2 cellular contexts compared by ENCODE assay signal in the genomic region with DNA sequence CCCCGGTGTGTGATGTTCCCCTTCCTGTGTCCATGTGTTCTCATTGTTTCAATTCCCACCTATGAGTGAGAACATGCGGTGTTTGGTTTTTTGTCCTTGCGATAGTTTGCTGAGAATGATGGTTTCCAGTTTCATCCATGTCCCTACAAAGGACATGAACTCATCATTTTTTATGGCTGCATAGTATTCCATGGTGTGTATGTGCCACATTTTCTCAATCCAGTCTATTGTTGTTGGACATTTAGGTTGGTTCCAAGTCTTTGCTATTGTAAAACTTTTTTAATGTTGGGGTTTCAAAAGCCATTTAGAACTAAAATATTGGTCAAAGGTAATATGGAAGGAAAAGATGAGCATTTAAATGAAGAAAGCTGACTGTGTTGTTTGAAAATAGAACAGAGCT.
DNase-seq lines count a peak whose midpoint lies in the region; ATAC-seq, FAIRE-seq and TF ChIP-seq lines count a peak whose summit lies in the region.
"Not testable (repeated sequence)": the region's sequence is repeated elsewhere in the genome, so short reads cannot be mapped to it uniquely, and the experiment has no call there.

No MANE protein-coding gene starts in this region.

- not testable (repeated sequence) for H3K36me3 ChIP-seq in HEK293 (ENCODE audit: control insufficient read depth in 2 of 2, insufficient read depth in 1 of 2, low read length in 2 of 2)
- peaks cover 33% of the 10 kb centered on the region; the same call in 1 of the 3 replicates for H3K36me3 ChIP-seq in K562 (ENCODE audit: control insufficient read depth, insufficient read depth, low read length)

- not testable (repeated sequence) for H3K4me2 ChIP-seq in K562 (ENCODE audit: insufficient read depth, low read length)

- WGBS in K562 (ENCODE audit: insufficient coverage, low coverage, missing lambda C conversion rate) = 40% methylated on average over 1 of the region's 3 CpGs

- intact Hi-C loops in K562 (cut with micrococcal nuclease) = not testable (repeated sequence)

- not testable (repeated sequence) for H4K20me1 ChIP-seq in K562 (replicated peaks; ENCODE audit: control insufficient read depth, insufficient read depth, low read length)

- not testable (repeated sequence) for ATAC-seq in K562

- not testable (repeated sequence) for DNase-seq in K562 (ENCODE audit: extremely low read depth in 1 of 4, low spot score in 3 of 4)

- H3K4me1 ChIP-seq in HEK293 (ENCODE audit: control insufficient read depth, insufficient read depth, low read length) = not testable (repeated sequence)
- peaks cover 2 to 18% of the 10 kb centered on the region in 2 experiments; a peak in 3 of 5 replicates for H3K4me1 ChIP-seq in K562 (replicated peaks in 1 of 2; ENCODE audit: control insufficient read depth in 2 of 2, insufficient read depth in 2 of 2, low read length in 2 of 2)

- TF ChIP-seq CTCF in HEK293 (tag by site-specific recombination; IDR thresholded peaks at IDR 0.05); K562 (IDR thresholded peaks at IDR 0.05 in 2 of 3, conservative IDR thresholded peaks at IDR 0.05 in 1 of 3; ENCODE audit: insufficient read depth in 2 of 3, low read depth in 1 of 3, low read length in 3 of 3): not testable (repeated sequence)

- H3K27me3 ChIP-seq in K562 (ENCODE audit: control insufficient read depth in 2 of 2, insufficient read depth in 2 of 2, low read length in 2 of 2) = not testable (repeated sequence)

- in situ Hi-C loops in K562 (cut with MboI) = not testable (repeated sequence)

- TF ChIP-seq EP300 in K562 (IDR thresholded peaks at IDR 0.05; ENCODE audit: low read length) = not testable (repeated sequence)

- not testable (repeated sequence) for H3K9me1 ChIP-seq in K562 (ENCODE audit: control insufficient read depth, insufficient read depth, low read length)

- H3K27ac ChIP-seq in HEK293 (ENCODE audit: extremely low read depth, low read depth, low read length); K562 (ENCODE audit: extremely low read depth, low read depth, low read length): not testable (repeated sequence)

- H3K79me2 ChIP-seq in K562 (ENCODE audit: control insufficient read depth, insufficient read depth, low read length) = not testable (repeated sequence)

- not testable (repeated sequence) for H2AFZ ChIP-seq in K562 (ENCODE audit: low read depth, low read length)

- H3K4me3 ChIP-seq in HEK293 (ENCODE audit: low read depth, low read length); K562: not testable (repeated sequence)

- TF ChIP-seq RAD21 in K562 (CRISPR knock-in tag; conservative IDR thresholded peaks at IDR 0.05 in 1 of 2, IDR thresholded peaks at IDR 0.05 in 1 of 2) = not testable (repeated sequence)

- not testable (repeated sequence) for TF ChIP-seq POLR2A in K562 (conservative IDR thresholded peaks at IDR 0.05)

- H3K9ac ChIP-seq in K562 (ENCODE audit: insufficient read depth in 1 of 2, low read depth in 2 of 2, low read length in 2 of 2) = not testable (repeated sequence)

- CTCF ChIA-PET in HEK293 (lab: Yijun Ruan, JAX); K562 (lab: Yijun Ruan, JAX; ENCODE audit: low intra/inter-chr PET ratio): not testable (repeated sequence)

- not testable (repeated sequence) for FAIRE-seq in K562 (lab: Jason Lieb, UNC)

- not testable (repeated sequence) for H3K9me3 ChIP-seq in HEK293 (ENCODE audit: control insufficient read depth, insufficient read depth, low read depth, low read length); K562 (replicated peaks; ENCODE audit: control insufficient read depth, insufficient read depth, low read depth, low read length)

- not testable (repeated sequence) for BruUV-seq in K562 (replicated peaks; lab: Mats Ljungman, UMichigan)

- POLR2A ChIA-PET in HEK293 (lab: Yijun Ruan, JAX); K562 (lab: Yijun Ruan, JAX): not testable (repeated sequence)

TF ChIP-seq in HEK293, 187 proteins besides CTCF, POLR2A, EP300 and RAD21:
- peak; percentile 91 for TF ChIP-seq ZNF146 (tag by site-specific recombination; IDR thresholded peaks at IDR 0.05)

TF ChIP-seq in K562, 482 proteins besides CTCF, POLR2A, EP300 and RAD21:
- 0 out of 4 replicates have a peak, but pooled peaks of 1 of the 2 experiments have one; percentile 20 for TF ChIP-seq KDM1A (IDR thresholded peaks at IDR 0.05)
- peak; percentile 76 for TF ChIP-seq ZNF146 (CRISPR knock-in tag; IDR thresholded peaks at IDR 0.05; ENCODE audit: unreplicated experiment)
- TF ChIP-seq BCOR (IDR thresholded peaks at IDR 0.05) = peak; percentile 43; the same call in 1 of the 2 replicates
